Comparison of ENCODE assay signal across 8 cellular contexts in genomic region chr10:68989317-68989990, GRCh38.
A peak's percentile ranks its signal among the peaks of the same experiment; 100 is the strongest.
DNase-seq lines count a peak whose midpoint lies in the region; ATAC-seq lines count a peak whose summit lies in the region.

No MANE protein-coding gene starts in this region.

- H3K4me1 ChIP-seq in iPS-15b (ENCODE audit: control insufficient read depth, insufficient read depth, low read length): peaks cover 4% of the 10 kb centered on the region

- no peaks in the 10 kb centered on the region for H3K27me3 ChIP-seq in iPS-15b (ENCODE audit: control insufficient read depth, insufficient read depth, low read length)

- no peaks in the 10 kb centered on the region for H3K9me3 Mint-ChIP-seq in activated naive CD4-positive, alpha-beta T cell treated with anti-CD3 and anti-CD28 coated beads, Interleukin-2, amount 50 U/mL, for 24 hours
- no peaks in the 10 kb centered on the region for H3K9me3 Mint-ChIP-seq in activated naive CD8-positive, alpha-beta T cell (ENCODE audit: low read depth)
- no peaks in the 10 kb centered on the region for H3K9me3 Mint-ChIP-seq in stimulated activated naive CD8-positive, alpha-beta T cell treated with anti-CD3 and anti-CD28 coated beads, Interleukin-15, amount 100 ng/mL, for 72 hours

- no peak for DNase-seq in activated naive CD4-positive, alpha-beta T cell treated with Interleukin-2 at 50 U/mL for 16 hours
- DNase-seq in stimulated activated naive CD8-positive, alpha-beta T cell treated with anti-CD3 and anti-CD28 coated beads, Interleukin-15, amount 100 ng/mL, for 72 hours: no peak
- DNase-seq in NCI-H345 treated with DMSO at 0.1 percent for 48 hours (lab: John Stamatoyannopoulos, UW; ENCODE audit: unreplicated experiment) (no peak), NAMALWA (ENCODE audit: low spot score) (no peak)

- ATAC-seq in stimulated activated naive CD8-positive, alpha-beta T cell treated with anti-CD3 and anti-CD28 coated beads, Interleukin-15, amount 100 ng/mL, for 72 hours: no peak
- ATAC-seq in HG03442 (IDR thresholded peaks at IDR 0.05; ENCODE audit: unreplicated experiment): no peak

- H3K36me3 ChIP-seq in iPS-15b (ENCODE audit: control insufficient read depth, insufficient read depth, low read length): peaks cover 2% of the 10 kb centered on the region

- H3K4me3 Mint-ChIP-seq in activated naive CD4-positive, alpha-beta T cell treated with anti-CD3 and anti-CD28 coated beads, Interleukin-2, amount 50 U/mL, for 24 hours: peak overlapping the region; percentile 94
- peak overlapping the region; percentile 99 for H3K4me3 Mint-ChIP-seq in activated naive CD8-positive, alpha-beta T cell
- H3K4me3 Mint-ChIP-seq in stimulated activated naive CD8-positive, alpha-beta T cell treated with anti-CD3 and anti-CD28 coated beads, Interleukin-15, amount 100 ng/mL, for 72 hours: peak overlapping the region; percentile 93 to 98

- peak overlapping the region; percentile 91 for H3K9ac ChIP-seq in iPS-15b (ENCODE audit: low read depth, low read length)

- H3K4me1 Mint-ChIP-seq in activated naive CD4-positive, alpha-beta T cell treated with anti-CD3 and anti-CD28 coated beads, Interleukin-2, amount 50 U/mL, for 24 hours: peaks cover 63% of the 10 kb centered on the region
- peaks cover 57% of the 10 kb centered on the region for H3K4me1 Mint-ChIP-seq in activated naive CD8-positive, alpha-beta T cell (ENCODE audit: low read depth)
- H3K4me1 Mint-ChIP-seq in stimulated activated naive CD8-positive, alpha-beta T cell treated with anti-CD3 and anti-CD28 coated beads, Interleukin-15, amount 100 ng/mL, for 72 hours: peaks cover 50% of the 10 kb centered on the region

- no peaks in the 10 kb centered on the region for H3K9me3 ChIP-seq in iPS-15b (ENCODE audit: control insufficient read depth, insufficient read depth, low read length)

- peak overlapping the region; percentile 94 for H3K4me3 ChIP-seq in iPS-15b (ENCODE audit: low read depth, low read length)

- H3K27me3 Mint-ChIP-seq in activated naive CD4-positive, alpha-beta T cell treated with anti-CD3 and anti-CD28 coated beads, Interleukin-2, amount 50 U/mL, for 24 hours: no peaks in the 10 kb centered on the region
- H3K27me3 Mint-ChIP-seq in activated naive CD8-positive, alpha-beta T cell: no peaks in the 10 kb centered on the region
- H3K27me3 Mint-ChIP-seq in stimulated activated naive CD8-positive, alpha-beta T cell treated with anti-CD3 and anti-CD28 coated beads, Interleukin-15, amount 100 ng/mL, for 72 hours: no peaks in the 10 kb centered on the region

- peak overlapping the region; percentile 75 for H3K27ac Mint-ChIP-seq in activated naive CD4-positive, alpha-beta T cell treated with anti-CD3 and anti-CD28 coated beads, Interleukin-2, amount 50 U/mL, for 24 hours
- H3K27ac Mint-ChIP-seq in activated naive CD8-positive, alpha-beta T cell: peak overlapping the region; percentile 69
- H3K27ac Mint-ChIP-seq in stimulated activated naive CD8-positive, alpha-beta T cell treated with anti-CD3 and anti-CD28 coated beads, Interleukin-15, amount 100 ng/mL, for 72 hours: peak overlapping the region; percentile 80 to 85

- H3K36me3 Mint-ChIP-seq in activated naive CD4-positive, alpha-beta T cell treated with anti-CD3 and anti-CD28 coated beads, Interleukin-2, amount 50 U/mL, for 24 hours: peaks cover 5% of the 10 kb centered on the region
- H3K36me3 Mint-ChIP-seq in activated naive CD8-positive, alpha-beta T cell: peaks cover 3% of the 10 kb centered on the region
